In the genomic region with DNA sequence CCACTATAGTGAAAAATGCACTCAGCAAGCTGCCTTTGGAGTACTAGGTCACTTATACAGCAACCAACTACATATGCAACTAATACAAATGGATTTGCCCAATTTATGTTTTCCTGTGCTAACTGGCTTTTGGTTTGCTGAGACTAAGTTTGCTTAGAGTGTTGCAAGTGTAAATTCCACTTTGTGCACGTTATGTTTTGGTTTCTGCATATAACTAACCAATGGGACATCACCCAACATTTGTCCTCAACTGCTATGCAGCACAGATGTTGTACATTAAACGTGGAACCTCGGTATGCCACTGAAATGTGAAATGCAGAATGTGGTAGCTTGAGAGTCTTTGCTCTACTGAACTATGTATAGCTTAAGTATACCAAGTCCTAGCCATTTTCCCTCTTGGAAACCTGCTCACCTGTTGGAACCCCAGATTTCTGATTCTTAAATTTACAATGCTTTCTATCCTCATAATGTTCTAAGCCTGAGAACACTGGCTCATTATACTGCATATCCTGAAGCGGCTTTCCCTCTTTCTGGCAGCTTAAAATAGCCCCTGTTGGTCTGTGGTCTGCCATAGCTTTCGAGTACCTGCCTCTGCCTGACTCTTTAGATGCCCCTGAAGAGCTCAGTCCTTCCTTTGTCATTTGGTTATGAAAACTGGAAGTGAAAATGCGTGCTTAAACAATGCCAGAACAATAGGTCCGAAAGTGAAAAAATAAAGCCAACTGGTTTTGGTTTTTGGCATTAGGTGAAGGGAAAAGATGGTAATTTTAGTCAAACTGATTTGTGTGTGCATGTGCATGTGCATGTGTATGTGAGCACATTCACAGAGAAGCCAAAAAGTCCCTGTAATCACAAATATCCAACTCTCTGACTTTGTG, we compare ENCODE assay signal across 12 cellular contexts.
DNase-seq lines count a peak whose midpoint lies in the region; ATAC-seq and TF ChIP-seq lines count a peak whose summit lies in the region.
"Had no signal": no experiment of that assay in that cellular context is flagged by ENCODE, and none has a peak within 500 bp of the region (broad histone marks: within the 10 kb centered on the region; RNA-seq: fewer than 3 reads in every experiment).

No MANE protein-coding gene starts in this region.

- no peak overlapping the region for H3K27ac ChIP-seq in psoas muscle
- H3K27ac ChIP-seq: PC-9 had no signal

- no peak overlapping the region for H3K4me3 ChIP-seq in psoas muscle
- H3K4me3 ChIP-seq: PC-9 had no signal

- no peaks in the 10 kb centered on the region for H3K27me3 Mint-ChIP-seq in progenitor cell of endocrine pancreas
- H3K27me3 Mint-ChIP-seq: activated CD4-positive, alpha-beta memory T cell treated with anti-CD3 and anti-CD28 coated beads, Interleukin-2, amount 10 ng/mL, durations not matched to agents 7 days and 5 days; activated naive CD4-positive, alpha-beta T cell treated with anti-CD3 and anti-CD28 coated beads, Interleukin-2, amount 50 U/mL, for 24 hours had no signal

- WGBS in psoas muscle, 3 donors = 47 to 66% (median 50%) methylated on average over 7 of the region's 7 CpGs

- no peaks in the 10 kb centered on the region for H3K36me3 Mint-ChIP-seq in progenitor cell of endocrine pancreas (ENCODE audit: insufficient read depth)
- H3K36me3 Mint-ChIP-seq: activated naive CD4-positive, alpha-beta T cell treated with anti-CD3 and anti-CD28 coated beads, Interleukin-2, amount 50 U/mL, for 24 hours had no signal

- no peaks in the 10 kb centered on the region for H3K9me3 ChIP-seq in psoas muscle

- no peak overlapping the region for H3K4me3 Mint-ChIP-seq in progenitor cell of endocrine pancreas (ENCODE audit: low read depth)
- H3K4me3 Mint-ChIP-seq: activated CD4-positive, alpha-beta memory T cell treated with anti-CD3 and anti-CD28 coated beads, Interleukin-2, amount 10 ng/mL, durations not matched to agents 7 days and 5 days; activated naive CD4-positive, alpha-beta T cell treated with anti-CD3 and anti-CD28 coated beads, Interleukin-2, amount 50 U/mL, for 24 hours had no signal

- H3K4me1 ChIP-seq in psoas muscle = no peaks in the 10 kb centered on the region

- H3K27ac Mint-ChIP-seq in progenitor cell of endocrine pancreas = peak overlapping the region; percentile 42
- H3K27ac Mint-ChIP-seq: activated CD4-positive, alpha-beta memory T cell treated with anti-CD3 and anti-CD28 coated beads, Interleukin-2, amount 10 ng/mL, durations not matched to agents 7 days and 5 days; activated naive CD4-positive, alpha-beta T cell treated with anti-CD3 and anti-CD28 coated beads, Interleukin-2, amount 50 U/mL, for 24 hours had no signal

- ATAC-seq in GM18909 (IDR thresholded peaks at IDR 0.05; ENCODE audit: poor library complexity, unreplicated experiment) (peak; percentile 88), GM21737 (IDR thresholded peaks at IDR 0.05; ENCODE audit: unreplicated experiment) (peak; percentile 78), HG03280 (IDR thresholded peaks at IDR 0.05; ENCODE audit: unreplicated experiment) (peak; percentile 73), left ventricle myocardium superior (no peak), Right ventricle myocardium inferior (no peak), psoas muscle (no peak)

- H3K36me3 ChIP-seq in psoas muscle (ENCODE audit: insufficient read depth in 1 of 2, low read depth in 1 of 2) = no peaks in the 10 kb centered on the region

- peaks cover 7% of the 10 kb centered on the region for H3K4me1 Mint-ChIP-seq in progenitor cell of endocrine pancreas (ENCODE audit: low read depth)

- H3K27me3 ChIP-seq in psoas muscle (ENCODE audit: insufficient read depth in 3 of 3, low read length in 2 of 3) = no peaks in the 10 kb centered on the region

- no peaks in the 10 kb centered on the region for H3K9me3 Mint-ChIP-seq in progenitor cell of endocrine pancreas (ENCODE audit: low read depth)
- H3K9me3 Mint-ChIP-seq: activated CD4-positive, alpha-beta memory T cell treated with anti-CD3 and anti-CD28 coated beads, Interleukin-2, amount 10 ng/mL, durations not matched to agents 7 days and 5 days; activated naive CD4-positive, alpha-beta T cell treated with anti-CD3 and anti-CD28 coated beads, Interleukin-2, amount 50 U/mL, for 24 hours had no signal

- intact Hi-C loops in left ventricle myocardium superior (cut with micrococcal nuclease) = no loop called here
- intact Hi-C loops in Right ventricle myocardium inferior (cut with DNase I) = no loop called here
- intact Hi-C loops in psoas muscle (cut with DNase I) = no loop called here

- TF ChIP-seq CTCF in progenitor cell of endocrine pancreas (IDR thresholded peaks at IDR 0.05; ENCODE audit: unreplicated experiment) = no peak
- no peak for TF ChIP-seq CTCF in psoas muscle (IDR thresholded peaks at IDR 0.05)

- DNase-seq in progenitor cell of endocrine pancreas (ENCODE audit: low spot score, unreplicated experiment) (no peak), left ventricle myocardium superior (no peak), Right ventricle myocardium inferior (ENCODE audit: missing footprints) (no peak), psoas muscle (no peak)
- DNase-seq: activated CD4-positive, alpha-beta memory T cell treated with anti-CD3 and anti-CD28 coated beads, Interleukin-2, amount 10 ng/mL, durations not matched to agents 7 days and 5 days; Calu3; kidney; PC-9 had no signal

Comparison
In these comparisons a context has a peak if more than half of its experiments do, and no peak if none do; other contexts are left out.
1. ATAC-seq: peak in GM18909 (single experiment), GM21737 (single experiment) and HG03280 (single experiment); none in left ventricle myocardium superior (single experiment), Right ventricle myocardium inferior (single experiment) and psoas muscle (0 of 4).